ENCODE assay signal across 22 cellular contexts in genomic region chr13:89803839-89804238, GRCh38.
"Had no signal": no experiment of that assay in that cellular context is flagged by ENCODE, and none has a peak within 500 bp of the region (broad histone marks: within the 10 kb centered on the region; RNA-seq: fewer than 3 reads in every experiment).

No MANE protein-coding gene starts in this region.

- DNase-seq: dermis blood vessel endothelial cell; dorsolateral prefrontal cortex; effector CD4-positive, alpha-beta T cell; effector memory CD4-positive, alpha-beta T cell; foreskin keratinocyte; heart left ventricle; left cardiac atrium; left lung; left ventricle myocardium superior; lower lobe of right lung; mesenchymal stem cell; mucosa of descending colon; naive B cell had no signal

- H3K27ac ChIP-seq: coronary artery, dorsolateral prefrontal cortex, esophagus muscularis mucosa, foreskin keratinocyte, gastroesophageal sphincter, heart left ventricle, hepatocyte, left lung, lower lobe of right lung had no signal

- H3K36me3 Mint-ChIP-seq: mesothelial cell of epicardium, naive B cell had no signal

- H3K79me2 ChIP-seq: hepatocyte had no signal

- H3K4me3 ChIP-seq: coronary artery, dorsolateral prefrontal cortex, esophagus muscularis mucosa, gastroesophageal sphincter, heart left ventricle, hepatocyte, left lung, lower lobe of right lung, mucosa of descending colon had no signal

- ATAC-seq: foreskin keratinocyte, gastroesophageal sphincter, heart left ventricle, left cardiac atrium, left lung, left ventricle myocardium superior, lower lobe of right lung, mucosa of descending colon had no signal

- H3K36me3 ChIP-seq: esophagus muscularis mucosa, gastroesophageal sphincter, heart left ventricle, left lung, lower lobe of right lung had no signal

- H3K4me1 Mint-ChIP-seq: mesothelial cell of epicardium, naive B cell had no signal

- H3K4me3 Mint-ChIP-seq: mesothelial cell of epicardium, naive B cell had no signal

- H3K27me3 Mint-ChIP-seq: naive B cell had no signal

- FAIRE-seq: colon, endothelial cell of umbilical vein, islet of Langerhans, keratinocyte had no signal

- H3K4me1 ChIP-seq: esophagus muscularis mucosa, foreskin keratinocyte, gastroesophageal sphincter, heart left ventricle, left lung, lower lobe of right lung had no signal

- H2AFZ ChIP-seq: hepatocyte had no signal

- H3K4me2 ChIP-seq: hepatocyte had no signal

- H3K9me3 ChIP-seq: esophagus muscularis mucosa, gastroesophageal sphincter, lower lobe of right lung, mucosa of descending colon had no signal

- H3K27me3 ChIP-seq: dorsolateral prefrontal cortex, esophagus muscularis mucosa, foreskin keratinocyte, gastroesophageal sphincter, heart left ventricle, hepatocyte, left lung had no signal

- H3K27ac Mint-ChIP-seq: mesothelial cell of epicardium, naive B cell had no signal
